1 cellular context compared by ENCODE assay signal in genomic region chr9:5510360-5510931, GRCh38.
TF ChIP-seq lines count a peak whose summit lies in the region.

TSS of gene PDCD1LG2 (plus strand) at chr9:5510531. CDS start at chr9:5522547, 12,016 bp downstream.

TF ChIP-seq in GM12878, 131 proteins besides CTCF, POLR2A, EP300 and RAD21 (continued from another document and continues in another):
- TF ChIP-seq NR2F1 (conservative IDR thresholded peaks at IDR 0.05) (no peak), SMC3 (IDR thresholded peaks at IDR 0.05; ENCODE audit: borderline replicate concordance, low read length) (no peak), SP1 (IDR thresholded peaks at IDR 0.05; ENCODE audit: low read depth, low read length) (peak; percentile 26), ZNF622 (IDR thresholded peaks at IDR 0.05) (no peak), TCF3 (IDR thresholded peaks at IDR 0.05; ENCODE audit: borderline replicate concordance, insufficient read depth, low read depth, low read length) (no peak), SREBF2 (IDR thresholded peaks at IDR 0.05; ENCODE audit: low read length) (no peak), SIX5 (IDR thresholded peaks at IDR 0.05; ENCODE audit: low read depth, low read length, severe bottlenecking) (no peak), HDGF (IDR thresholded peaks at IDR 0.05) (no peak), IKZF1 (conservative IDR thresholded peaks at IDR 0.05) (peak; percentile 96), SKIL (IDR thresholded peaks at IDR 0.05; ENCODE audit: low read depth, poor library complexity, severe bottlenecking) (peak; percentile 81), STAT3 (IDR thresholded peaks at IDR 0.05; ENCODE audit: low read depth, low read length) (no peak), PAX8 (IDR thresholded peaks at IDR 0.05) (no peak), NFYA (IDR thresholded peaks at IDR 0.05; ENCODE audit: borderline replicate concordance, low read depth, low read length) (no peak), CBFB (IDR thresholded peaks at IDR 0.05; ENCODE audit: low read depth) (peak; percentile 64; the same call in 1 of the 2 replicates), BCL11A (IDR thresholded peaks at IDR 0.05; ENCODE audit: low read depth, low read length) (peak; percentile 82; the same call in 1 of the 2 replicates), ZNF384 (IDR thresholded peaks at IDR 0.05; ENCODE audit: borderline replicate concordance, low read depth, low read length) (no peak), SREBF1 (IDR thresholded peaks at IDR 0.05; ENCODE audit: low read length) (no peak), MYB (IDR thresholded peaks at IDR 0.05; ENCODE audit: borderline replicate concordance, low read depth, low read length) (no peak), ZBTB4 (CRISPR knock-in tag; IDR thresholded peaks at IDR 0.05) (no peak), MEF2B (IDR thresholded peaks at IDR 0.05; ENCODE audit: partially characterized antibody, poor library complexity, severe bottlenecking) (peak; percentile 46), RUNX3 (IDR thresholded peaks at IDR 0.05; ENCODE audit: low read length) (peak; percentile 82), SIN3A (IDR thresholded peaks at IDR 0.05; ENCODE audit: low read depth, low read length) (no peak), EGR1 (IDR thresholded peaks at IDR 0.05; ENCODE audit: borderline replicate concordance in 1 of 2, low read depth in 2 of 2, low read length in 2 of 2) (no peak), KLF5 (IDR thresholded peaks at IDR 0.05; ENCODE audit: partially characterized antibody) (no peak), PAX5 (IDR thresholded peaks at IDR 0.05; ENCODE audit: borderline replicate concordance, low read depth, low read length) (peak; percentile 45; the same call in 1 of the 2 replicates), CREB1 (IDR thresholded peaks at IDR 0.05; ENCODE audit: low read depth) (peak; percentile 75), GATAD2B (conservative IDR thresholded peaks at IDR 0.05; ENCODE audit: low read depth) (0 out of 2 replicates have a peak, but pooled peaks have one; percentile 52), SUPT20H (IDR thresholded peaks at IDR 0.05; ENCODE audit: borderline replicate concordance, control insufficient read depth, low read depth, low read length) (no peak), TBL1XR1 (IDR thresholded peaks at IDR 0.05; ENCODE audit: low read depth, low read length) (no peak), SMAD5 (IDR thresholded peaks at IDR 0.05; ENCODE audit: low read depth) (no peak), EZH2 (IDR thresholded peaks at IDR 0.05; ENCODE audit: borderline replicate concordance, control insufficient read depth, low read depth, low read length) (no peak), SUZ12 (IDR thresholded peaks at IDR 0.05; ENCODE audit: unreplicated experiment) (no peak), CHD4 (IDR thresholded peaks at IDR 0.05) (no peak), STAT1 (conservative IDR thresholded peaks at IDR 0.05) (no peak), MEF2A (IDR thresholded peaks at IDR 0.05; ENCODE audit: insufficient read depth, low read depth, low read length) (0 out of 2 replicates have a peak, but pooled peaks have one; percentile 32), MXI1 (IDR thresholded peaks at IDR 0.05; ENCODE audit: low read depth, low read length) (peak; percentile 32; the same call in 1 of the 2 replicates), FOXM1 (IDR thresholded peaks at IDR 0.05; ENCODE audit: low read depth, low read length) (peak; percentile 75; the same call in 1 of the 2 replicates), HCFC1 (IDR thresholded peaks at IDR 0.05; ENCODE audit: low read length) (peak; percentile 23; the same call in 1 of the 2 replicates), SMARCA5 (IDR thresholded peaks at IDR 0.05) (no peak; the same call in 1 of the 2 replicates), NRF1 (conservative IDR thresholded peaks at IDR 0.05; ENCODE audit: low read depth, low read length) (no peak), MAX (IDR thresholded peaks at IDR 0.05; ENCODE audit: low read depth, low read length) (no peak), KDM1A (IDR thresholded peaks at IDR 0.05; ENCODE audit: borderline replicate concordance) (no peak), RB1 (IDR thresholded peaks at IDR 0.05; ENCODE audit: borderline replicate concordance) (no peak), POLR2AphosphoS5 (IDR thresholded peaks at IDR 0.05; ENCODE audit: low read length) (0 out of 2 replicates have a peak, but pooled peaks have one; percentile 18), JUND (IDR thresholded peaks at IDR 0.05; ENCODE audit: low read depth, low read length) (peak; percentile 94), GABPA (IDR thresholded peaks at IDR 0.05; ENCODE audit: low read depth) (peak; percentile 30; the same call in 1 of the 2 replicates), BHLHE40 (IDR thresholded peaks at IDR 0.05; ENCODE audit: borderline replicate concordance in 1 of 2, low read depth in 2 of 2, low read length in 1 of 2) (peak; percentile 60 to 72; a peak in 3 of 4 replicates), DPF2 (IDR thresholded peaks at IDR 0.05) (peak; percentile 94)
- TF ChIP-seq, protein P1, sequence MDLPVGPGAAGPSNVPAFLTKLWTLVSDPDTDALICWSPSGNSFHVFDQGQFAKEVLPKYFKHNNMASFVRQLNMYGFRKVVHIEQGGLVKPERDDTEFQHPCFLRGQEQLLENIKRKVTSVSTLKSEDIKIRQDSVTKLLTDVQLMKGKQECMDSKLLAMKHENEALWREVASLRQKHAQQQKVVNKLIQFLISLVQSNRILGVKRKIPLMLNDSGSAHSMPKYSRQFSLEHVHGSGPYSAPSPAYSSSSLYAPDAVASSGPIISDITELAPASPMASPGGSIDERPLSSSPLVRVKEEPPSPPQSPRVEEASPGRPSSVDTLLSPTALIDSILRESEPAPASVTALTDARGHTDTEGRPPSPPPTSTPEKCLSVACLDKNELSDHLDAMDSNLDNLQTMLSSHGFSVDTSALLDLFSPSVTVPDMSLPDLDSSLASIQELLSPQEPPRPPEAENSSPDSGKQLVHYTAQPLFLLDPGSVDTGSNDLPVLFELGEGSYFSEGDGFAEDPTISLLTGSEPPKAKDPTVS (IDR thresholded peaks at IDR 0.05; ENCODE audit: low read depth, low read length): no peak
- TF ChIP-seq, protein P2, sequence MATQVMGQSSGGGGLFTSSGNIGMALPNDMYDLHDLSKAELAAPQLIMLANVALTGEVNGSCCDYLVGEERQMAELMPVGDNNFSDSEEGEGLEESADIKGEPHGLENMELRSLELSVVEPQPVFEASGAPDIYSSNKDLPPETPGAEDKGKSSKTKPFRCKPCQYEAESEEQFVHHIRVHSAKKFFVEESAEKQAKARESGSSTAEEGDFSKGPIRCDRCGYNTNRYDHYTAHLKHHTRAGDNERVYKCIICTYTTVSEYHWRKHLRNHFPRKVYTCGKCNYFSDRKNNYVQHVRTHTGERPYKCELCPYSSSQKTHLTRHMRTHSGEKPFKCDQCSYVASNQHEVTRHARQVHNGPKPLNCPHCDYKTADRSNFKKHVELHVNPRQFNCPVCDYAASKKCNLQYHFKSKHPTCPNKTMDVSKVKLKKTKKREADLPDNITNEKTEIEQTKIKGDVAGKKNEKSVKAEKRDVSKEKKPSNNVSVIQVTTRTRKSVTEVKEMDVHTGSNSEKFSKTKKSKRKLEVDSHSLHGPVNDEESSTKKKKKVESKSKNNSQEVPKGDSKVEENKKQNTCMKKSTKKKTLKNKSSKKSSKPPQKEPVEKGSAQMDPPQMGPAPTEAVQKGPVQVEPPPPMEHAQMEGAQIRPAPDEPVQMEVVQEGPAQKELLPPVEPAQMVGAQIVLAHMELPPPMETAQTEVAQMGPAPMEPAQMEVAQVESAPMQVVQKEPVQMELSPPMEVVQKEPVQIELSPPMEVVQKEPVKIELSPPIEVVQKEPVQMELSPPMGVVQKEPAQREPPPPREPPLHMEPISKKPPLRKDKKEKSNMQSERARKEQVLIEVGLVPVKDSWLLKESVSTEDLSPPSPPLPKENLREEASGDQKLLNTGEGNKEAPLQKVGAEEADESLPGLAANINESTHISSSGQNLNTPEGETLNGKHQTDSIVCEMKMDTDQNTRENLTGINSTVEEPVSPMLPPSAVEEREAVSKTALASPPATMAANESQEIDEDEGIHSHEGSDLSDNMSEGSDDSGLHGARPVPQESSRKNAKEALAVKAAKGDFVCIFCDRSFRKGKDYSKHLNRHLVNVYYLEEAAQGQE (IDR thresholded peaks at IDR 0.05; ENCODE audit: low read depth, low read length): no peak
- TF ChIP-seq, protein P3, sequence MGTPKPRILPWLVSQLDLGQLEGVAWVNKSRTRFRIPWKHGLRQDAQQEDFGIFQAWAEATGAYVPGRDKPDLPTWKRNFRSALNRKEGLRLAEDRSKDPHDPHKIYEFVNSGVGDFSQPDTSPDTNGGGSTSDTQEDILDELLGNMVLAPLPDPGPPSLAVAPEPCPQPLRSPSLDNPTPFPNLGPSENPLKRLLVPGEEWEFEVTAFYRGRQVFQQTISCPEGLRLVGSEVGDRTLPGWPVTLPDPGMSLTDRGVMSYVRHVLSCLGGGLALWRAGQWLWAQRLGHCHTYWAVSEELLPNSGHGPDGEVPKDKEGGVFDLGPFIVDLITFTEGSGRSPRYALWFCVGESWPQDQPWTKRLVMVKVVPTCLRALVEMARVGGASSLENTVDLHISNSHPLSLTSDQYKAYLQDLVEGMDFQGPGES (IDR thresholded peaks at IDR 0.05): no peak
- TF ChIP-seq, protein P4, sequence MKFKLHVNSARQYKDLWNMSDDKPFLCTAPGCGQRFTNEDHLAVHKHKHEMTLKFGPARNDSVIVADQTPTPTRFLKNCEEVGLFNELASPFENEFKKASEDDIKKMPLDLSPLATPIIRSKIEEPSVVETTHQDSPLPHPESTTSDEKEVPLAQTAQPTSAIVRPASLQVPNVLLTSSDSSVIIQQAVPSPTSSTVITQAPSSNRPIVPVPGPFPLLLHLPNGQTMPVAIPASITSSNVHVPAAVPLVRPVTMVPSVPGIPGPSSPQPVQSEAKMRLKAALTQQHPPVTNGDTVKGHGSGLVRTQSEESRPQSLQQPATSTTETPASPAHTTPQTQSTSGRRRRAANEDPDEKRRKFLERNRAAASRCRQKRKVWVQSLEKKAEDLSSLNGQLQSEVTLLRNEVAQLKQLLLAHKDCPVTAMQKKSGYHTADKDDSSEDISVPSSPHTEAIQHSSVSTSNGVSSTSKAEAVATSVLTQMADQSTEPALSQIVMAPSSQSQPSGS (IDR thresholded peaks at IDR 0.05; ENCODE audit: low read length): peak; percentile 80
- TF ChIP-seq, protein P5, sequence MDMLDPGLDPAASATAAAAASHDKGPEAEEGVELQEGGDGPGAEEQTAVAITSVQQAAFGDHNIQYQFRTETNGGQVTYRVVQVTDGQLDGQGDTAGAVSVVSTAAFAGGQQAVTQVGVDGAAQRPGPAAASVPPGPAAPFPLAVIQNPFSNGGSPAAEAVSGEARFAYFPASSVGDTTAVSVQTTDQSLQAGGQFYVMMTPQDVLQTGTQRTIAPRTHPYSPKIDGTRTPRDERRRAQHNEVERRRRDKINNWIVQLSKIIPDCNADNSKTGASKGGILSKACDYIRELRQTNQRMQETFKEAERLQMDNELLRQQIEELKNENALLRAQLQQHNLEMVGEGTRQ (IDR thresholded peaks at IDR 0.05; ENCODE audit: borderline replicate concordance, low read depth, low read length): no peak
